15 cellular contexts compared by ENCODE assay signal in genomic region chr1:67463298-67463960, GRCh38. TPM values are rescaled to one million over a fixed set of nuclear protein-coding genes. Genes with fewer than 3 reads are reported as not detected.
DNase-seq lines count a peak whose midpoint lies in the region; ATAC-seq and TF ChIP-seq lines count a peak whose summit lies in the region.
"Had no signal": no experiment of that assay in that cellular context is flagged by ENCODE, and none has a peak within 500 bp of the region (broad histone marks: within the 10 kb centered on the region; RNA-seq: fewer than 3 reads in every experiment).

No MANE protein-coding gene starts in this region.

- TF ChIP-seq CTCF in WERI-Rb-1 (IDR thresholded peaks at IDR 0.05; ENCODE audit: low read depth, low read length), result no peak
- no peak for TF ChIP-seq CTCF in MM.1S (IDR thresholded peaks at IDR 0.05; ENCODE audit: low read length)

- H3F3A ChIP-seq in MM.1S (ENCODE audit: insufficient read depth, low read length), result no peaks in the 10 kb centered on the region

- no peak overlapping the region for H3K4me2 ChIP-seq in MM.1S (ENCODE audit: low read depth, low read length)

- in situ Hi-C loops in G401 (cut with HindIII; ENCODE audit: low sequenced_read_pairs), result no loop called here

- DNase-seq in G401 (ENCODE audit: low spot score) (peak; percentile 15), NCI-H187 treated with DMSO at 0.1 percent for 48 hours (lab: John Stamatoyannopoulos, UW) (peak; percentile 90), WERI-Rb-1 (peak; percentile 91), middle frontal gyrus (ENCODE audit: extremely low spot score, low spot score) (peak; percentile 20), MM.1S (no peak)
- no peak for DNase-seq in stimulated activated CD4-positive, alpha-beta T cell treated with anti-CD3 and anti-CD28 coated beads, Interleukin-2, amount 100 ng/mL, for 48 hours
- DNase-seq: activated CD4-positive, alpha-beta T cell treated with anti-CD3 and anti-CD28 coated beads for 48 hours; central memory CD4-positive, alpha-beta T cell; kidney; SW 1271 had no signal

- no peaks in the 10 kb centered on the region for H3K79me2 ChIP-seq in MM.1S (ENCODE audit: low read length)

- H3K27me3 ChIP-seq in WERI-Rb-1 (ENCODE audit: insufficient read depth, low read depth, severe bottlenecking) (no peaks in the 10 kb centered on the region), MM.1S (replicated peaks; ENCODE audit: insufficient read depth, low read length) (no peaks in the 10 kb centered on the region)
- H3K27me3 ChIP-seq: neutrophil had no signal

- no peaks in the 10 kb centered on the region for H3K36me3 ChIP-seq in WERI-Rb-1
- H3K36me3 ChIP-seq in MM.1S (replicated peaks; ENCODE audit: insufficient read depth, low read length), result no peaks in the 10 kb centered on the region
- H3K36me3 ChIP-seq: neutrophil had no signal

- no peaks in the 10 kb centered on the region for H4K20me1 ChIP-seq in MM.1S (ENCODE audit: insufficient read depth, low read length)

- H3K9me3 ChIP-seq in WERI-Rb-1 (ENCODE audit: severe bottlenecking) (no peaks in the 10 kb centered on the region), MM.1S (replicated peaks; ENCODE audit: insufficient read depth, low read length) (no peaks in the 10 kb centered on the region)
- H3K9me3 ChIP-seq: neutrophil had no signal

- H3K4me3 ChIP-seq in WERI-Rb-1 (ENCODE audit: low read depth, low read length) (no peak overlapping the region), MM.1S (ENCODE audit: low read length) (no peak overlapping the region)

- ATAC-seq in HG03039 (IDR thresholded peaks at IDR 0.05; ENCODE audit: unreplicated experiment) (no peak), GM18858 (IDR thresholded peaks at IDR 0.05; ENCODE audit: unreplicated experiment) (no peak)
- ATAC-seq: HepG2 had no signal

- H3K27ac ChIP-seq in WERI-Rb-1 (peak overlapping the region; percentile 47), MM.1S (ENCODE audit: low read length) (no peak overlapping the region)
- H3K27ac ChIP-seq: C4-2B, neutrophil had no signal

- H3K4me1 ChIP-seq in MM.1S (ENCODE audit: low read length), result no peaks in the 10 kb centered on the region

- no peak overlapping the region for H3K9ac ChIP-seq in MM.1S (ENCODE audit: low read length)

- no peaks in the 10 kb centered on the region for H3K9me2 ChIP-seq in MM.1S (replicated peaks; ENCODE audit: insufficient read depth, low read length)

- H2AFZ ChIP-seq in MM.1S (ENCODE audit: low read length), result no peak overlapping the region

RNA-seq across cellular contexts. Expression of gene SERBP1, which starts 33.2 kb away (rescaled TPM):
- 453 and 578 TPM in 2 replicates for total RNA-seq in G401 (2014; rRNA removed; shearing (Covaris generic))

Comparison
In these comparisons a context has a peak if more than half of its experiments do, and no peak if none do; other contexts are left out.
1. DNase-seq: peak in G401 (single experiment), NCI-H187 treated with DMSO at 0.1 percent for 48 hours (single experiment), WERI-Rb-1 (single experiment) and middle frontal gyrus (single experiment); none in MM.1S (single experiment) and stimulated activated CD4-positive, alpha-beta T cell treated with anti-CD3 and anti-CD28 coated beads, Interleukin-2, amount 100 ng/mL, for 48 hours (0 of 2).